Comparison of ENCODE assay signal across 1 cellular context in the genomic region with DNA sequence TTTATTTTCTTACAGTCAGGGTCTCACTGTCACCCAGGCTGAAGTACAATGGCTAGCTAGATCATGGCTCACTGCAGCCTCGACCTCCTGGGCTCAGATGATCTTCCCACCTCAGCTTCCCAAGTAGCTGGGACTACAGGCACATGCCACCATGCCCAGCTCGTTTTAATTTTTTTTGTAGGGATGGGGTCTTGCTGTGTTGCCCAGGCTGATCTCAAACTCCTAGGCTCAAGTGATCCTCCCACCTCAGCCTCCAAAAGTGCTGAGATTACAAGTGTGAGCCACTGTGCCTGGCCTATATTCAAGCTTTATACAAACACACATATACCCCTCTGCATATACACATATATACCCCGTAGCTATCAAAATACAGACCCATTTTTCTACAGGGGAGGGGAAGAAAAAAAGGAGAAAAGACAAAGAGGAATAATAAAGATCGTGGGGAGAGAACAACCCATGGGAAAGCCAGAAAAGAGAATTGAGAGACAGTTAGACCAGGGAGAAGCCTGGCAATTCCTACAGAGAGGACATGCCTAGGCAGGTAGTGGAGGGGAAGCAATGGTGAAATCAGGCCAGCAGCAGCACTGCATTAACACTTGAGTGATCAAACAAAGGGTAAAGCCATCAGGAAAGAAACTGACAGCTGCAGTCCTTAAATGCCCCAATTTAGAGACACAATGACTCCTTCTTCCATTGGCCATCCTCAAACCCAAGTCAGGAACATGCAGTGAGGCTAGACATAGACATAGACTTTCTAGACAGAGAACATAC.
TF ChIP-seq lines count a peak whose summit lies in the region.

No MANE protein-coding gene starts in this region.

TF ChIP-seq in GM12878, 131 proteins besides CTCF, POLR2A, EP300 and RAD21 (continued from another document):
- TF ChIP-seq CEBPB (IDR thresholded peaks at IDR 0.05; ENCODE audit: borderline replicate concordance in 1 of 2, low read depth in 2 of 2, low read length in 2 of 2): no peak
- TF ChIP-seq TCF7 (IDR thresholded peaks at IDR 0.05; ENCODE audit: borderline replicate concordance): peak; percentile 93
- TF ChIP-seq, protein P1, sequence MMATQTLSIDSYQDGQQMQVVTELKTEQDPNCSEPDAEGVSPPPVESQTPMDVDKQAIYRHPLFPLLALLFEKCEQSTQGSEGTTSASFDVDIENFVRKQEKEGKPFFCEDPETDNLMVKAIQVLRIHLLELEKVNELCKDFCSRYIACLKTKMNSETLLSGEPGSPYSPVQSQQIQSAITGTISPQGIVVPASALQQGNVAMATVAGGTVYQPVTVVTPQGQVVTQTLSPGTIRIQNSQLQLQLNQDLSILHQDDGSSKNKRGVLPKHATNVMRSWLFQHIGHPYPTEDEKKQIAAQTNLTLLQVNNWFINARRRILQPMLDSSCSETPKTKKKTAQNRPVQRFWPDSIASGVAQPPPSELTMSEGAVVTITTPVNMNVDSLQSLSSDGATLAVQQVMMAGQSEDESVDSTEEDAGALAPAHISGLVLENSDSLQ (IDR thresholded peaks at IDR 0.05): peak; percentile 47
- no peak for TF ChIP-seq SIN3A (IDR thresholded peaks at IDR 0.05; ENCODE audit: low read depth, low read length)
- no peak for TF ChIP-seq NRF1 (conservative IDR thresholded peaks at IDR 0.05; ENCODE audit: low read depth, low read length)
- no peak for TF ChIP-seq MYC (IDR thresholded peaks at IDR 0.05; ENCODE audit: insufficient read depth, insufficient read length, insufficient replicate concordance, low read length, severe bottlenecking)
- no peak for TF ChIP-seq CREB1 (IDR thresholded peaks at IDR 0.05; ENCODE audit: low read depth)
- TF ChIP-seq ZNF207 (IDR thresholded peaks at IDR 0.05; ENCODE audit: borderline replicate concordance): no peak
- TF ChIP-seq, protein P2, sequence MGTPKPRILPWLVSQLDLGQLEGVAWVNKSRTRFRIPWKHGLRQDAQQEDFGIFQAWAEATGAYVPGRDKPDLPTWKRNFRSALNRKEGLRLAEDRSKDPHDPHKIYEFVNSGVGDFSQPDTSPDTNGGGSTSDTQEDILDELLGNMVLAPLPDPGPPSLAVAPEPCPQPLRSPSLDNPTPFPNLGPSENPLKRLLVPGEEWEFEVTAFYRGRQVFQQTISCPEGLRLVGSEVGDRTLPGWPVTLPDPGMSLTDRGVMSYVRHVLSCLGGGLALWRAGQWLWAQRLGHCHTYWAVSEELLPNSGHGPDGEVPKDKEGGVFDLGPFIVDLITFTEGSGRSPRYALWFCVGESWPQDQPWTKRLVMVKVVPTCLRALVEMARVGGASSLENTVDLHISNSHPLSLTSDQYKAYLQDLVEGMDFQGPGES (IDR thresholded peaks at IDR 0.05): no peak
- TF ChIP-seq TCF3 (IDR thresholded peaks at IDR 0.05; ENCODE audit: borderline replicate concordance, insufficient read depth, low read depth, low read length): no peak
- no peak for TF ChIP-seq WRNIP1 (IDR thresholded peaks at IDR 0.05; ENCODE audit: borderline replicate concordance, low read depth, low read length)
- TF ChIP-seq ZBED1 (IDR thresholded peaks at IDR 0.05; ENCODE audit: borderline replicate concordance): no peak
- TF ChIP-seq ZSCAN29 (IDR thresholded peaks at IDR 0.05): no peak
- no peak for TF ChIP-seq DPF2 (IDR thresholded peaks at IDR 0.05)
- no peak for TF ChIP-seq EGR1 (IDR thresholded peaks at IDR 0.05; ENCODE audit: borderline replicate concordance in 1 of 2, low read depth in 2 of 2, low read length in 2 of 2)
- 0 out of 2 replicates have a peak, but pooled peaks have one; percentile 29 for TF ChIP-seq SMARCA5 (IDR thresholded peaks at IDR 0.05)
- no peak for TF ChIP-seq RCOR1 (conservative IDR thresholded peaks at IDR 0.05; ENCODE audit: low read depth, low read length)
- no peak for TF ChIP-seq KLF5 (IDR thresholded peaks at IDR 0.05; ENCODE audit: partially characterized antibody)
- TF ChIP-seq ZNF274 (IDR thresholded peaks at IDR 0.05; ENCODE audit: insufficient read depth, insufficient read length): no peak
- TF ChIP-seq NR2C1 (IDR thresholded peaks at IDR 0.05): no peak
- TF ChIP-seq MEF2A (IDR thresholded peaks at IDR 0.05; ENCODE audit: insufficient read depth, low read depth, low read length): no peak
- no peak for TF ChIP-seq FOXM1 (IDR thresholded peaks at IDR 0.05; ENCODE audit: low read depth, low read length)
- TF ChIP-seq HDGF (IDR thresholded peaks at IDR 0.05): no peak
- TF ChIP-seq ATF7 (IDR thresholded peaks at IDR 0.05; ENCODE audit: low read depth): no peak
- TF ChIP-seq, protein P3, sequence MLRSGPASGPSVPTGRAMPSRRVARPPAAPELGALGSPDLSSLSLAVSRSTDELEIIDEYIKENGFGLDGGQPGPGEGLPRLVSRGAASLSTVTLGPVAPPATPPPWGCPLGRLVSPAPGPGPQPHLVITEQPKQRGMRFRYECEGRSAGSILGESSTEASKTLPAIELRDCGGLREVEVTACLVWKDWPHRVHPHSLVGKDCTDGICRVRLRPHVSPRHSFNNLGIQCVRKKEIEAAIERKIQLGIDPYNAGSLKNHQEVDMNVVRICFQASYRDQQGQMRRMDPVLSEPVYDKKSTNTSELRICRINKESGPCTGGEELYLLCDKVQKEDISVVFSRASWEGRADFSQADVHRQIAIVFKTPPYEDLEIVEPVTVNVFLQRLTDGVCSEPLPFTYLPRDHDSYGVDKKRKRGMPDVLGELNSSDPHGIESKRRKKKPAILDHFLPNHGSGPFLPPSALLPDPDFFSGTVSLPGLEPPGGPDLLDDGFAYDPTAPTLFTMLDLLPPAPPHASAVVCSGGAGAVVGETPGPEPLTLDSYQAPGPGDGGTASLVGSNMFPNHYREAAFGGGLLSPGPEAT (IDR thresholded peaks at IDR 0.05; ENCODE audit: low read depth): peak; percentile 47; the same call in 1 of the 2 replicates
- TF ChIP-seq, protein P4, sequence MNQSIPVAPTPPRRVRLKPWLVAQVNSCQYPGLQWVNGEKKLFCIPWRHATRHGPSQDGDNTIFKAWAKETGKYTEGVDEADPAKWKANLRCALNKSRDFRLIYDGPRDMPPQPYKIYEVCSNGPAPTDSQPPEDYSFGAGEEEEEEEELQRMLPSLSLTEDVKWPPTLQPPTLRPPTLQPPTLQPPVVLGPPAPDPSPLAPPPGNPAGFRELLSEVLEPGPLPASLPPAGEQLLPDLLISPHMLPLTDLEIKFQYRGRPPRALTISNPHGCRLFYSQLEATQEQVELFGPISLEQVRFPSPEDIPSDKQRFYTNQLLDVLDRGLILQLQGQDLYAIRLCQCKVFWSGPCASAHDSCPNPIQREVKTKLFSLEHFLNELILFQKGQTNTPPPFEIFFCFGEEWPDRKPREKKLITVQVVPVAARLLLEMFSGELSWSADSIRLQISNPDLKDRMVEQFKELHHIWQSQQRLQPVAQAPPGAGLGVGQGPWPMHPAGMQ (IDR thresholded peaks at IDR 0.05; ENCODE audit: borderline replicate concordance): no peak
- TF ChIP-seq NR2F1 (conservative IDR thresholded peaks at IDR 0.05): no peak
- TF ChIP-seq EED (IDR thresholded peaks at IDR 0.05; ENCODE audit: low read depth): peak; percentile 71
- TF ChIP-seq, protein P5, sequence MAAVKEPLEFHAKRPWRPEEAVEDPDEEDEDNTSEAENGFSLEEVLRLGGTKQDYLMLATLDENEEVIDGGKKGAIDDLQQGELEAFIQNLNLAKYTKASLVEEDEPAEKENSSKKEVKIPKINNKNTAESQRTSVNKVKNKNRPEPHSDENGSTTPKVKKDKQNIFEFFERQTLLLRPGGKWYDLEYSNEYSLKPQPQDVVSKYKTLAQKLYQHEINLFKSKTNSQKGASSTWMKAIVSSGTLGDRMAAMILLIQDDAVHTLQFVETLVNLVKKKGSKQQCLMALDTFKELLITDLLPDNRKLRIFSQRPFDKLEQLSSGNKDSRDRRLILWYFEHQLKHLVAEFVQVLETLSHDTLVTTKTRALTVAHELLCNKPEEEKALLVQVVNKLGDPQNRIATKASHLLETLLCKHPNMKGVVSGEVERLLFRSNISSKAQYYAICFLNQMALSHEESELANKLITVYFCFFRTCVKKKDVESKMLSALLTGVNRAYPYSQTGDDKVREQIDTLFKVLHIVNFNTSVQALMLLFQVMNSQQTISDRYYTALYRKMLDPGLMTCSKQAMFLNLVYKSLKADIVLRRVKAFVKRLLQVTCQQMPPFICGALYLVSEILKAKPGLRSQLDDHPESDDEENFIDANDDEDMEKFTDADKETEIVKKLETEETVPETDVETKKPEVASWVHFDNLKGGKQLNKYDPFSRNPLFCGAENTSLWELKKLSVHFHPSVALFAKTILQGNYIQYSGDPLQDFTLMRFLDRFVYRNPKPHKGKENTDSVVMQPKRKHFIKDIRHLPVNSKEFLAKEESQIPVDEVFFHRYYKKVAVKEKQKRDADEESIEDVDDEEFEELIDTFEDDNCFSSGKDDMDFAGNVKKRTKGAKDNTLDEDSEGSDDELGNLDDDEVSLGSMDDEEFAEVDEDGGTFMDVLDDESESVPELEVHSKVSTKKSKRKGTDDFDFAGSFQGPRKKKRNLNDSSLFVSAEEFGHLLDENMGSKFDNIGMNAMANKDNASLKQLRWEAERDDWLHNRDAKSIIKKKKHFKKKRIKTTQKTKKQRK (IDR thresholded peaks at IDR 0.05; ENCODE audit: low read depth, low read length): no peak
- no peak for TF ChIP-seq NFXL1 (IDR thresholded peaks at IDR 0.05; ENCODE audit: borderline replicate concordance)
- no peak for TF ChIP-seq YBX1 (IDR thresholded peaks at IDR 0.05)
- TF ChIP-seq, protein P6, sequence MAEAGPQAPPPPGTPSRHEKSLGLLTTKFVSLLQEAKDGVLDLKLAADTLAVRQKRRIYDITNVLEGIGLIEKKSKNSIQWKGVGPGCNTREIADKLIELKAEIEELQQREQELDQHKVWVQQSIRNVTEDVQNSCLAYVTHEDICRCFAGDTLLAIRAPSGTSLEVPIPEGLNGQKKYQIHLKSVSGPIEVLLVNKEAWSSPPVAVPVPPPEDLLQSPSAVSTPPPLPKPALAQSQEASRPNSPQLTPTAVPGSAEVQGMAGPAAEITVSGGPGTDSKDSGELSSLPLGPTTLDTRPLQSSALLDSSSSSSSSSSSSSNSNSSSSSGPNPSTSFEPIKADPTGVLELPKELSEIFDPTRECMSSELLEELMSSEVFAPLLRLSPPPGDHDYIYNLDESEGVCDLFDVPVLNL (IDR thresholded peaks at IDR 0.05; ENCODE audit: low read depth, low read length): no peak
- TF ChIP-seq, protein P7, sequence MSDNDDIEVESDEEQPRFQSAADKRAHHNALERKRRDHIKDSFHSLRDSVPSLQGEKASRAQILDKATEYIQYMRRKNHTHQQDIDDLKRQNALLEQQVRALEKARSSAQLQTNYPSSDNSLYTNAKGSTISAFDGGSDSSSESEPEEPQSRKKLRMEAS (IDR thresholded peaks at IDR 0.05; ENCODE audit: low read depth, low read length): no peak
- TF ChIP-seq, protein P8, sequence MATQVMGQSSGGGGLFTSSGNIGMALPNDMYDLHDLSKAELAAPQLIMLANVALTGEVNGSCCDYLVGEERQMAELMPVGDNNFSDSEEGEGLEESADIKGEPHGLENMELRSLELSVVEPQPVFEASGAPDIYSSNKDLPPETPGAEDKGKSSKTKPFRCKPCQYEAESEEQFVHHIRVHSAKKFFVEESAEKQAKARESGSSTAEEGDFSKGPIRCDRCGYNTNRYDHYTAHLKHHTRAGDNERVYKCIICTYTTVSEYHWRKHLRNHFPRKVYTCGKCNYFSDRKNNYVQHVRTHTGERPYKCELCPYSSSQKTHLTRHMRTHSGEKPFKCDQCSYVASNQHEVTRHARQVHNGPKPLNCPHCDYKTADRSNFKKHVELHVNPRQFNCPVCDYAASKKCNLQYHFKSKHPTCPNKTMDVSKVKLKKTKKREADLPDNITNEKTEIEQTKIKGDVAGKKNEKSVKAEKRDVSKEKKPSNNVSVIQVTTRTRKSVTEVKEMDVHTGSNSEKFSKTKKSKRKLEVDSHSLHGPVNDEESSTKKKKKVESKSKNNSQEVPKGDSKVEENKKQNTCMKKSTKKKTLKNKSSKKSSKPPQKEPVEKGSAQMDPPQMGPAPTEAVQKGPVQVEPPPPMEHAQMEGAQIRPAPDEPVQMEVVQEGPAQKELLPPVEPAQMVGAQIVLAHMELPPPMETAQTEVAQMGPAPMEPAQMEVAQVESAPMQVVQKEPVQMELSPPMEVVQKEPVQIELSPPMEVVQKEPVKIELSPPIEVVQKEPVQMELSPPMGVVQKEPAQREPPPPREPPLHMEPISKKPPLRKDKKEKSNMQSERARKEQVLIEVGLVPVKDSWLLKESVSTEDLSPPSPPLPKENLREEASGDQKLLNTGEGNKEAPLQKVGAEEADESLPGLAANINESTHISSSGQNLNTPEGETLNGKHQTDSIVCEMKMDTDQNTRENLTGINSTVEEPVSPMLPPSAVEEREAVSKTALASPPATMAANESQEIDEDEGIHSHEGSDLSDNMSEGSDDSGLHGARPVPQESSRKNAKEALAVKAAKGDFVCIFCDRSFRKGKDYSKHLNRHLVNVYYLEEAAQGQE (IDR thresholded peaks at IDR 0.05; ENCODE audit: low read depth, low read length): no peak
- TF ChIP-seq, protein P9, sequence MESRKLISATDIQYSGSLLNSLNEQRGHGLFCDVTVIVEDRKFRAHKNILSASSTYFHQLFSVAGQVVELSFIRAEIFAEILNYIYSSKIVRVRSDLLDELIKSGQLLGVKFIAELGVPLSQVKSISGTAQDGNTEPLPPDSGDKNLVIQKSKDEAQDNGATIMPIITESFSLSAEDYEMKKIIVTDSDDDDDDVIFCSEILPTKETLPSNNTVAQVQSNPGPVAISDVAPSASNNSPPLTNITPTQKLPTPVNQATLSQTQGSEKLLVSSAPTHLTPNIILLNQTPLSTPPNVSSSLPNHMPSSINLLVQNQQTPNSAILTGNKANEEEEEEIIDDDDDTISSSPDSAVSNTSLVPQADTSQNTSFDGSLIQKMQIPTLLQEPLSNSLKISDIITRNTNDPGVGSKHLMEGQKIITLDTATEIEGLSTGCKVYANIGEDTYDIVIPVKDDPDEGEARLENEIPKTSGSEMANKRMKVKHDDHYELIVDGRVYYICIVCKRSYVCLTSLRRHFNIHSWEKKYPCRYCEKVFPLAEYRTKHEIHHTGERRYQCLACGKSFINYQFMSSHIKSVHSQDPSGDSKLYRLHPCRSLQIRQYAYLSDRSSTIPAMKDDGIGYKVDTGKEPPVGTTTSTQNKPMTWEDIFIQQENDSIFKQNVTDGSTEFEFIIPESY (IDR thresholded peaks at IDR 0.05): no peak
- TF ChIP-seq IKZF2 (IDR thresholded peaks at IDR 0.05): peak; percentile 52 to 74; a peak in 3 of 4 replicates
- TF ChIP-seq POLR2AphosphoS5 (IDR thresholded peaks at IDR 0.05; ENCODE audit: low read length): no peak
- TF ChIP-seq MXI1 (IDR thresholded peaks at IDR 0.05; ENCODE audit: low read depth, low read length): no peak
- TF ChIP-seq TAF1 (IDR thresholded peaks at IDR 0.05; ENCODE audit: borderline replicate concordance, low read depth, low read length): 0 out of 2 replicates have a peak, but pooled peaks have one; percentile 12
- TF ChIP-seq IKZF1 (conservative IDR thresholded peaks at IDR 0.05): peak; percentile 61; the same call in 1 of the 2 replicates
- TF ChIP-seq MTA2 (IDR thresholded peaks at IDR 0.05; ENCODE audit: low read depth): 0 out of 2 replicates have a peak, but pooled peaks have one; percentile 14
